Comparison of ENCODE assay signal across 9 cellular contexts in genomic region chr4:145482209-145483021, GRCh38. TPM values are rescaled to one million over a fixed set of nuclear protein-coding genes. Genes with fewer than 3 reads are reported as not detected.
A peak's percentile ranks its signal among the peaks of the same experiment; 100 is the strongest.
DNase-seq lines count a peak whose midpoint lies in the region; ATAC-seq and TF ChIP-seq lines count a peak whose summit lies in the region.
"Had no signal": no experiment of that assay in that cellular context is flagged by ENCODE, and none has a peak within 500 bp of the region (broad histone marks: within the 10 kb centered on the region; RNA-seq: fewer than 3 reads in every experiment).

No MANE protein-coding gene starts in this region.

- peak overlapping the region; percentile 68 for H2AFZ ChIP-seq in fibroblast of lung (ENCODE audit: low read length)

- H3K9me3 ChIP-seq in fibroblast of lung (ENCODE audit: control insufficient read depth, insufficient read depth, low read depth, low read length), result no peaks in the 10 kb centered on the region
- H3K9me3 ChIP-seq in naive thymus-derived CD4-positive, alpha-beta T cell (ENCODE audit: control insufficient read depth in 2 of 3, low read length in 3 of 3), result no peaks in the 10 kb centered on the region

- no peaks in the 10 kb centered on the region for H3K27me3 ChIP-seq in fibroblast of lung (ENCODE audit: control insufficient read depth, insufficient read depth, low read length)
- H3K27me3 ChIP-seq in naive thymus-derived CD4-positive, alpha-beta T cell (ENCODE audit: control insufficient read depth in 2 of 2, insufficient read depth in 2 of 2, low read length in 2 of 2), result peaks cover 0 to 4% of the 10 kb centered on the region in 2 donors

- CTCF ChIA-PET in naive thymus-derived CD4-positive, alpha-beta T cell (lab: Charles Lee), result no interaction called here

- H3K9me3 Mint-ChIP-seq in naive thymus-derived CD4-positive, alpha-beta T cell, result peaks cover 0 to 4% (median 0%) of the 10 kb centered on the region in 11 donors

- no peak overlapping the region for H3K4me3 Mint-ChIP-seq in naive thymus-derived CD4-positive, alpha-beta T cell

- TF ChIP-seq CTCF in AG09309 (IDR thresholded peaks at IDR 0.05; ENCODE audit: control insufficient read depth, insufficient read depth, low read depth, low read length, missing control alignments) (no peak), fibroblast of lung (conservative IDR thresholded peaks at IDR 0.05 in 1 of 2, IDR thresholded peaks at IDR 0.05 in 1 of 2; ENCODE audit: low read depth in 1 of 2, low read length in 2 of 2) (peak in 1 of 2 donors; percentile 13)

- no peaks in the 10 kb centered on the region for H3K4me1 ChIP-seq in fibroblast of lung (ENCODE audit: control insufficient read depth, extremely low read depth, insufficient read depth, low read length)
- H3K4me1 ChIP-seq in naive thymus-derived CD4-positive, alpha-beta T cell (ENCODE audit: control insufficient read depth in 2 of 2, insufficient read depth in 2 of 2, low read length in 2 of 2), result peaks cover 0 to 4% of the 10 kb centered on the region in 2 donors

- no peaks in the 10 kb centered on the region for H3K36me3 ChIP-seq in fibroblast of lung (ENCODE audit: control insufficient read depth, insufficient read depth, low read length)
- no peaks in the 10 kb centered on the region for H3K36me3 ChIP-seq in naive thymus-derived CD4-positive, alpha-beta T cell (ENCODE audit: control insufficient read depth in 2 of 3, insufficient read depth in 3 of 3, low read length in 3 of 3)

- POLR2A ChIA-PET in naive thymus-derived CD4-positive, alpha-beta T cell (lab: Charles Lee), result no interaction called here

- H3K27ac ChIP-seq in fibroblast of lung (ENCODE audit: insufficient read depth, low read length), result peak overlapping the region; percentile 87
- no peak overlapping the region for H3K27ac ChIP-seq in naive thymus-derived CD4-positive, alpha-beta T cell (ENCODE audit: low read depth, low read length)

- H3K9ac ChIP-seq in fibroblast of lung (ENCODE audit: insufficient read depth, low read length), result peak overlapping the region; percentile 88

- peak overlapping the region; percentile 94 for H3K4me2 ChIP-seq in fibroblast of lung (ENCODE audit: extremely low read depth, insufficient read depth, low read length)

- intact Hi-C loops in naive thymus-derived CD4-positive, alpha-beta T cell (cut with micrococcal nuclease), result loop anchor here (5.0 kb wide), 3 partner anchors 75 to 455 kb away; partner anchors contain the start of genes MMAA (in 2 of the 2) and ZNF827 (in 1 of the 2)

- H4K20me1 ChIP-seq in fibroblast of lung (ENCODE audit: control insufficient read depth, extremely low read depth, insufficient read depth, low read length), result no peaks in the 10 kb centered on the region

- H3K27me3 Mint-ChIP-seq in naive thymus-derived CD4-positive, alpha-beta T cell, result peaks cover 2 to 40% (median 32%) of the 10 kb centered on the region in 5 donors

- H3K4me3 ChIP-seq in AG09309 (ENCODE audit: control insufficient read depth, low read depth, low read length) (peak overlapping the region; percentile 79), fibroblast of lung (replicated peaks in 1 of 4; ENCODE audit: control extremely low read depth in 1 of 4, insufficient read depth in 1 of 4, low read depth in 3 of 4, low read length in 4 of 4) (peak overlapping the region; percentile 72 to 86 (median 78))
- peak overlapping the region; percentile 58 for H3K4me3 ChIP-seq in naive thymus-derived CD4-positive, alpha-beta T cell (ENCODE audit: low read length)

- H3K79me2 ChIP-seq in fibroblast of lung (ENCODE audit: control insufficient read depth, insufficient read depth, low read length), result peaks cover 9% of the 10 kb centered on the region

- DNase-seq in AG09309 (ENCODE audit: low read depth) (peak; percentile 24), NCI-H748 (lab: John Stamatoyannopoulos, UW; ENCODE audit: unreplicated experiment) (peak; percentile 68), activated T-cell treated with anti-CD3 and anti-CD28 coated beads for 24 hours (ENCODE audit: low read depth) (peak; percentile 76), fibroblast of lung (ENCODE audit: low read depth in 2 of 2) (peak; percentile 83 to 86)
- peak in 8 of 9 donors; percentile 8 to 75 (median 21) for DNase-seq in naive thymus-derived CD4-positive, alpha-beta T cell
- DNase-seq in stimulated activated naive CD8-positive, alpha-beta T cell treated with anti-CD3 and anti-CD28 coated beads, Interleukin-15, Interleukin-2, amounts not matched to agents 100 U/mL and 50 U/mL, for 24 hours, result peak; percentile 82

- H3K27ac Mint-ChIP-seq in naive thymus-derived CD4-positive, alpha-beta T cell, result no peak overlapping the region
- H3K27ac Mint-ChIP-seq: IgD-negative memory B cell had no signal

- ATAC-seq in GM18861 (IDR thresholded peaks at IDR 0.05; ENCODE audit: unreplicated experiment) (peak; percentile 18), HG03108 (IDR thresholded peaks at IDR 0.05; ENCODE audit: unreplicated experiment) (peak; percentile 25)
- ATAC-seq in naive thymus-derived CD4-positive, alpha-beta T cell, result peak; percentile 64
- peak; percentile 83 for ATAC-seq in stimulated activated naive CD8-positive, alpha-beta T cell treated with anti-CD3 and anti-CD28 coated beads, Interleukin-15, Interleukin-2, amounts not matched to agents 100 U/mL and 50 U/mL, for 24 hours

- peaks cover 6 to 21% (median 12%) of the 10 kb centered on the region in 7 donors for H3K4me1 Mint-ChIP-seq in naive thymus-derived CD4-positive, alpha-beta T cell

- H3K36me3 Mint-ChIP-seq in naive thymus-derived CD4-positive, alpha-beta T cell, result peaks cover 0 to 4% (median 0%) of the 10 kb centered on the region in 5 donors
- H3K36me3 Mint-ChIP-seq: IgD-negative memory B cell had no signal

RNA-seq across cellular contexts. Expression of gene SMAD1, which starts 0.8 kb away (rescaled TPM):
- total RNA-seq in fibroblast of lung, result 11.8 and 13.0 TPM in 2 replicates
- 25.1 and 35.3 TPM in 2 replicates for polyA plus RNA-seq in fibroblast of lung
- 9.7 and 13.0 TPM in 2 replicates for polyA plus RNA-seq in fibroblast of lung (2012)
- 8.4 and 12.3 TPM in 2 replicates for polyA minus RNA-seq in fibroblast of lung (ENCODE audit: low replicate concordance)
- 10 to 100 TPM in 1 of 5 experiments, 1 to 10 TPM in 2, under 1 TPM in 2; 0.29 to 13.5 (median 1.2) TPM for total RNA-seq in naive thymus-derived CD4-positive, alpha-beta T cell
- polyA plus RNA-seq in naive thymus-derived CD4-positive, alpha-beta T cell, result 1 to 10 TPM in 1 of 2 donors, under 1 TPM in 1; 0.73 to 1.1 TPM
- polyA plus RNA-seq: IgD-negative memory B cell had no signal

Comparison
In these comparisons a context has a peak if more than half of its experiments do, and no peak if none do; other contexts are left out.
1. DNase-seq: peak in every context shown above with its lines; median percentile 84 in fibroblast of lung; 82 in stimulated activated naive CD8-positive, alpha-beta T cell treated with anti-CD3 and anti-CD28 coated beads, Interleukin-15, Interleukin-2, amounts not matched to agents 100 U/mL and 50 U/mL, for 24 hours; 76 in activated T-cell treated with anti-CD3 and anti-CD28 coated beads for 24 hours; 68 in NCI-H748; 24 in AG09309; 21 in naive thymus-derived CD4-positive, alpha-beta T cell.
2. ATAC-seq: peak in every context shown above with its lines; median percentile 83 in stimulated activated naive CD8-positive, alpha-beta T cell treated with anti-CD3 and anti-CD28 coated beads, Interleukin-15, Interleukin-2, amounts not matched to agents 100 U/mL and 50 U/mL, for 24 hours; 64 in naive thymus-derived CD4-positive, alpha-beta T cell; 25 in HG03108; 18 in GM18861.